ENCODE assay signal across 18 cellular contexts in the genomic region with DNA sequence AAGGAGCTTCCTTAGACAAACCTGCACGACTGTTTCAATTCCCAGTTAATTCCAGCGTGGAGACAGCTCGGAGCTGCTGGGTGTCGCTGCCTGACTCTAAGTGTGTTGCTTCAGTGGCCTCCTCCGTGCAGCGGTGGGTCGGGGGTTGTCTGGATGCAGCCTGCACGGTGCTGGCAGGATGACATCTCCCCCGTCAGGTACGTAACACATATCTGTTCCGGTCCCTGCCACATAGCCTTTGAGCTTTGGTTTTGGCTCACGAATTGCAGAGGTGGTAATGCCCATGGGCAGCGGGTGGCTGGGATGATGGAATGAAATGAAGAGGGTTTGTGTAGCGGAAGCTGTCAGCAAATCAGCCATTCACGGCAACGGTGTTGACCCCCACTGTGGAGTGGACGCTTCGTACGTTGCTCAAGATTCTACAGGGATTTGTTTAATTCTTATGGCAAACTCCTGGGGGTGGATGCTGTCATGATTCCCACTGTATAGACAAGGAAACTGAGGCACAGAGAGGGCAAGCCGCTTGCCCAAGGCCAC. TPM values are rescaled to one million over a fixed set of nuclear protein-coding genes. Genes with fewer than 3 reads are reported as not detected.
DNase-seq lines count a peak whose midpoint lies in the region; TF ChIP-seq lines count a peak whose summit lies in the region.
"Had no signal": no experiment of that assay in that cellular context is flagged by ENCODE, and none has a peak within 500 bp of the region (broad histone marks: within the 10 kb centered on the region; RNA-seq: fewer than 3 reads in every experiment).

No MANE protein-coding gene starts in this region.

- H3K27me3 ChIP-seq in dorsolateral prefrontal cortex (peaks cover 0 to 43% (median 11%) of the 10 kb centered on the region in 45 donors), osteoblast (ENCODE audit: insufficient read depth, low read length) (no peaks in the 10 kb centered on the region)
- H3K27me3 ChIP-seq: MG63 had no signal

- H3K4me3 ChIP-seq in dorsolateral prefrontal cortex (no peak overlapping the region), osteoblast (ENCODE audit: insufficient read depth, low read length) (no peak overlapping the region)
- H3K4me3 ChIP-seq: MG63 had no signal

- TF ChIP-seq CTCF in dorsolateral prefrontal cortex (IDR thresholded peaks at IDR 0.05 in 54 of 56, conservative IDR thresholded peaks at IDR 0.05 in 2 of 56; ENCODE audit: low read depth in 1 of 56, partially characterized antibody in 56 of 56) (no peak), osteoblast (IDR thresholded peaks at IDR 0.05; ENCODE audit: extremely low read depth, low read depth, low read length) (no peak)

- H3K79me2 ChIP-seq in osteoblast (ENCODE audit: insufficient read depth, low read length), result no peaks in the 10 kb centered on the region

- peaks cover 9% of the 10 kb centered on the region for H3K9me3 ChIP-seq in osteoblast (ENCODE audit: low read depth, low read length)
- H3K9me3 ChIP-seq: MG63 had no signal

- no peak overlapping the region for H2AFZ ChIP-seq in osteoblast (ENCODE audit: low read length)

- no peaks in the 10 kb centered on the region for H3K4me1 ChIP-seq in osteoblast (ENCODE audit: insufficient read depth, low read length)

- H3K4me2 ChIP-seq in osteoblast (ENCODE audit: insufficient read depth, low read length), result no peak overlapping the region

- H4K20me1 ChIP-seq in osteoblast (ENCODE audit: insufficient read depth, low read length), result no peaks in the 10 kb centered on the region

- intact Hi-C loops in dorsolateral prefrontal cortex (cut with DNase I), result no loop called here

- H3K27ac ChIP-seq in dorsolateral prefrontal cortex (no peak overlapping the region), osteoblast (ENCODE audit: low read depth, low read length) (no peak overlapping the region)

- H3K36me3 ChIP-seq in osteoblast (ENCODE audit: insufficient read depth, low read length), result no peaks in the 10 kb centered on the region
- H3K36me3 ChIP-seq: MG63 had no signal

- peak; percentile 4 for DNase-seq in activated CD8-positive, alpha-beta memory T cell treated with anti-CD3 and anti-CD28 coated beads, Interleukin-2, amount 50 U/mL, for 4 hours
- no peak for DNase-seq in activated CD8-positive, alpha-beta memory T cell treated with anti-CD3 and anti-CD28 coated beads for 24 hours
- peak; percentile 20 for DNase-seq in 8988T
- peak in 7 of 10 donors; percentile 1 to 32 (median 9) for DNase-seq in dorsolateral prefrontal cortex
- DNase-seq in osteoblast (ENCODE audit: insufficient read length, low spot score, missing footprints), result peak; percentile 79
- no peak for DNase-seq in NCI-H2107 treated with DMSO at 0.1 percent for 48 hours (lab: John Stamatoyannopoulos, UW; ENCODE audit: unreplicated experiment)
- no peak for DNase-seq in COLO668 (lab: John Stamatoyannopoulos, UW; ENCODE audit: unreplicated experiment)
- no peak for DNase-seq in DMS79 treated with DMSO at 0.1 percent for 48 hours (lab: John Stamatoyannopoulos, UW)
- DNase-seq: C1 segment of cervical spinal cord, EL, MG63, NCI-H1092 treated with DMSO at 0.1 percent for 48 hours, NCI-H1930, NCI-H2171 treated with DMSO at 0.1 percent for 48 hours, NCI-H510A, NCI-H82, SHP77 treated with DMSO at 0.1 percent for 48 hours had no signal

RNA-seq across cellular contexts. Expression of gene HMX1, which starts 33.7 kb away (rescaled TPM):
- total RNA-seq in dorsolateral prefrontal cortex (1 to 10 TPM in 60 of 120 experiments, under 1 TPM in 59, not detected in 1; 0.28 to 3.6 (median 1.0) TPM), osteoblast (not detected in 2 replicates)
- total RNA-seq: A172 had no signal

Comparison
In these comparisons a context has a peak if more than half of its experiments do, and no peak if none do; other contexts are left out.
1. DNase-seq: peak in activated CD8-positive, alpha-beta memory T cell treated with anti-CD3 and anti-CD28 coated beads, Interleukin-2, amount 50 U/mL, for 4 hours (single experiment), 8988T (single experiment), dorsolateral prefrontal cortex (7 of 10) and osteoblast (single experiment); none in activated CD8-positive, alpha-beta memory T cell treated with anti-CD3 and anti-CD28 coated beads for 24 hours (single experiment), NCI-H2107 treated with DMSO at 0.1 percent for 48 hours (single experiment), COLO668 (single experiment) and DMS79 treated with DMSO at 0.1 percent for 48 hours (single experiment).